Comparison of ENCODE assay signal across 15 cellular contexts in genomic region chr3:36741285-36741684, GRCh38.
A peak's percentile ranks its signal among the peaks of the same experiment; 100 is the strongest.
DNase-seq lines count a peak whose midpoint lies in the region; ATAC-seq and TF ChIP-seq lines count a peak whose summit lies in the region.
"Had no signal": no experiment of that assay in that cellular context is flagged by ENCODE, and none has a peak within 500 bp of the region (broad histone marks: within the 10 kb centered on the region; RNA-seq: fewer than 3 reads in every experiment).

No MANE protein-coding gene starts in this region.

- DNase-seq in DND-41, result no peak
- peak; percentile 28 for DNase-seq in iPS-NIHi11 (ENCODE audit: low spot score)
- DNase-seq in NCI-H2081 (lab: John Stamatoyannopoulos, UW), result no peak
- DNase-seq in glomerular visceral epithelial cell (ENCODE audit: extremely low spot score), result no peak
- no peak for DNase-seq in NCI-H187 treated with DMSO at 0.1 percent for 48 hours (lab: John Stamatoyannopoulos, UW)
- DNase-seq: activated CD4-positive, alpha-beta T cell treated with anti-CD3 and anti-CD28 coated beads for 36 hours; CD4-positive, CD25-positive, alpha-beta regulatory T cell; esophagus squamous epithelium; kidney glomerular epithelial cell; NCI-H1048 had no signal

- no peak overlapping the region for H2AFZ ChIP-seq in DND-41 (ENCODE audit: low read depth, low read length)

- no peak overlapping the region for H3K4me3 ChIP-seq in DND-41 (ENCODE audit: low read depth in 1 of 2, low read length in 2 of 2)
- H3K4me3 ChIP-seq: esophagus squamous epithelium, vagina had no signal

- no peaks in the 10 kb centered on the region for H3K36me3 ChIP-seq in DND-41 (ENCODE audit: insufficient read depth, low read length)
- H3K36me3 ChIP-seq: esophagus squamous epithelium, vagina had no signal

- TF ChIP-seq CTCF in 22Rv1 (IDR thresholded peaks at IDR 0.05) (peak; percentile 29), DND-41 (IDR thresholded peaks at IDR 0.05; ENCODE audit: borderline replicate concordance, extremely low read depth, low read length, poor library complexity, severe bottlenecking) (peak; percentile 43), VCaP (conservative IDR thresholded peaks at IDR 0.05) (peak; percentile 18; the same call in 1 of the 2 replicates)

- peak overlapping the region; percentile 0; the same call in 1 of the 2 replicates for H3K9ac ChIP-seq in DND-41 (ENCODE audit: low read depth, low read length)

- no peak overlapping the region for H3K27ac ChIP-seq in 22Rv1
- H3K27ac ChIP-seq in DND-41 (ENCODE audit: low read length), result peak overlapping the region; percentile 55
- H3K27ac ChIP-seq in VCaP, result no peak overlapping the region
- H3K27ac ChIP-seq: esophagus squamous epithelium, vagina had no signal

- H3K79me2 ChIP-seq in DND-41 (ENCODE audit: insufficient read depth, low read length), result no peaks in the 10 kb centered on the region

- peaks cover 41% of the 10 kb centered on the region for H3K4me1 ChIP-seq in DND-41 (ENCODE audit: insufficient read depth, low read length)
- H3K4me1 ChIP-seq: esophagus squamous epithelium, vagina had no signal

- peak; percentile 4; the same call in 1 of the 3 replicates for ATAC-seq in DND-41 (ENCODE audit: insufficient read depth, low read depth)
- no peak for ATAC-seq in GM19467 (IDR thresholded peaks at IDR 0.05; ENCODE audit: unreplicated experiment)
- ATAC-seq: activated CD4-positive, alpha-beta T cell treated with anti-CD3 and anti-CD28 coated beads for 36 hours; activated T-helper 17 cell treated with anti-CD3 and anti-CD28 coated beads, Interleukin-2, amount 50 U/mL, for 72 hours had no signal

- H4K20me1 ChIP-seq in DND-41 (ENCODE audit: insufficient read depth, low read length), result no peaks in the 10 kb centered on the region

- H3K27me3 ChIP-seq in DND-41 (ENCODE audit: insufficient read depth, low read length, poor library complexity), result no peaks in the 10 kb centered on the region
- H3K27me3 ChIP-seq: vagina had no signal

- H3K4me2 ChIP-seq in DND-41 (ENCODE audit: insufficient read depth, low read length), result peak overlapping the region; percentile 13; the same call in 1 of the 2 replicates

- H3K9me3 ChIP-seq in DND-41 (ENCODE audit: insufficient read depth, low read length, severe bottlenecking), result no peaks in the 10 kb centered on the region
- H3K9me3 ChIP-seq: esophagus squamous epithelium, vagina had no signal
